18 cellular contexts compared by ENCODE assay signal in the genomic region with DNA sequence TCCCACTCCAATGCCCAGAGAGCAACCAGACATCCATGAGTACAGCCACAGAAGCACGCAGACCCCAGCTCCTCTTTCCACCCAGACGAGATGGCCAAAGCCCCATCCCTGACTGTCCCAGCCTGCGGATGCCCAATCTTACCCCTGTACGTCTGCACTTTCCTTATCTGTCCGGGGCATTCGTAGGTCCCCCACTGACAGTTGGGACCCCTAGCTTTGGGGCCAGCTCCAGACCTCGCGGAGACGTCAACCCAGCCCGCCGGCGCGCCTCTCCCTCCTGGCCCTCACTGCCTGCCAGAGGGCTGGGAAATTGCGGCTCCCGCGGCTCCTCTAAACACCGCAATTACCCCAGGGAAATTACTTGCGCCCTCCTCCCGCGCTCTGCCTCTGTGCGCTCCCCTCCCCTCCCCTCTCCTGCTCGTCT. TPM values are rescaled to one million over a fixed set of nuclear protein-coding genes. Genes with fewer than 3 reads are reported as not detected.
A peak's percentile ranks its signal among the peaks of the same experiment; 100 is the strongest.
DNase-seq lines count a peak whose midpoint lies in the region; ATAC-seq and TF ChIP-seq lines count a peak whose summit lies in the region.
"Had no signal": no experiment of that assay in that cellular context is flagged by ENCODE, and none has a peak within 500 bp of the region (broad histone marks: within the 10 kb centered on the region; RNA-seq: fewer than 3 reads in every experiment).

No MANE protein-coding gene starts in this region.

- DNase-seq in 8988T: peak; percentile 18
- no peak for DNase-seq in CD14-positive monocyte (ENCODE audit: low spot score)
- no peak for DNase-seq in naive B cell
- DNase-seq in epidermal melanocyte (ENCODE audit: insufficient read length, low spot score): no peak
- DNase-seq in HK-2 (ENCODE audit: unreplicated experiment): no peak
- DNase-seq: activated CD4-positive, alpha-beta T cell treated with anti-CD3 and anti-CD28 coated beads, Interleukin-2, amount 50 U/mL, for 1 hour; activated effector memory CD4-positive, alpha-beta T cell treated with Interleukin-2 at 50 U/mL for 16 hours; kidney glomerular epithelial cell; PC-9; stimulated activated CD4-positive, alpha-beta T cell treated with anti-CD3 and anti-CD28 coated beads, Interleukin-4, amount 100 ng/mL, for 1 hour had no signal

- H3K9me3 Mint-ChIP-seq in CD14-positive monocyte (peaks cover 0 to 5% (median 3%) of the 10 kb centered on the region in 7 donors), naive B cell (no peaks in the 10 kb centered on the region)
- H3K9me3 Mint-ChIP-seq in activated T-helper 17 cell treated with anti-CD3 and anti-CD28 coated beads, Interleukin-2, amount 50 U/mL, for 72 hours: no peaks in the 10 kb centered on the region

- ATAC-seq in activated T-helper 17 cell treated with anti-CD3 and anti-CD28 coated beads, Interleukin-2, amount 50 U/mL, for 72 hours (replicated peaks): no peak
- no peak for ATAC-seq in naive B cell (ENCODE audit: low read depth in 2 of 2)
- ATAC-seq in SK-N-SH treated with all-trans-retinoic acid at 6 μM for 48 hours: no peak
- ATAC-seq: gastroesophageal sphincter had no signal

- H3K4me3 Mint-ChIP-seq in CD14-positive monocyte (peak overlapping the region; percentile 48 to 77), naive B cell (peak overlapping the region in 6 of 8 donors; percentile 33 to 77 (median 44))
- H3K4me3 Mint-ChIP-seq in activated T-helper 17 cell treated with anti-CD3 and anti-CD28 coated beads, Interleukin-2, amount 50 U/mL, for 72 hours: peak overlapping the region; percentile 43

- TF ChIP-seq CTCF in CD14-positive monocyte (IDR thresholded peaks at IDR 0.05): no peak

- intact Hi-C loops in CD14-positive monocyte (cut with micrococcal nuclease): no loop called here

- H3K27ac Mint-ChIP-seq in CD14-positive monocyte (no peak overlapping the region), naive B cell (peak overlapping the region in 1 of 6 donors; percentile 59)
- no peak overlapping the region for H3K27ac Mint-ChIP-seq in activated T-helper 17 cell treated with anti-CD3 and anti-CD28 coated beads, Interleukin-2, amount 50 U/mL, for 72 hours

- H3K4me1 Mint-ChIP-seq in CD14-positive monocyte (no peaks in the 10 kb centered on the region), naive B cell (peaks cover 5 to 13% (median 10%) of the 10 kb centered on the region in 3 donors)
- peaks cover 4% of the 10 kb centered on the region for H3K4me1 Mint-ChIP-seq in activated T-helper 17 cell treated with anti-CD3 and anti-CD28 coated beads, Interleukin-2, amount 50 U/mL, for 72 hours

- H3K27me3 Mint-ChIP-seq in CD14-positive monocyte (ENCODE audit: low read depth in 3 of 3) (peaks cover 41 to 62% (median 47%) of the 10 kb centered on the region in 3 donors), naive B cell (peaks cover 24 to 74% (median 40%) of the 10 kb centered on the region in 3 donors)
- peaks cover 35% of the 10 kb centered on the region for H3K27me3 Mint-ChIP-seq in activated T-helper 17 cell treated with anti-CD3 and anti-CD28 coated beads, Interleukin-2, amount 50 U/mL, for 72 hours

- no peaks in the 10 kb centered on the region for H3K36me3 Mint-ChIP-seq in CD14-positive monocyte
- no peaks in the 10 kb centered on the region for H3K36me3 Mint-ChIP-seq in activated T-helper 17 cell treated with anti-CD3 and anti-CD28 coated beads, Interleukin-2, amount 50 U/mL, for 72 hours (ENCODE audit: low read depth)
- no peaks in the 10 kb centered on the region for H3K36me3 Mint-ChIP-seq in naive B cell

TF ChIP-seq in SK-N-SH treated with all-trans-retinoic acid at 6 μM for 48 hours, 23 proteins besides CTCF, POLR2A, EP300 and RAD21:
- TF ChIP-seq ZNF8 (CRISPR knock-in tag; IDR thresholded peaks at IDR 0.05): no peak
- TF ChIP-seq, protein P1, sequence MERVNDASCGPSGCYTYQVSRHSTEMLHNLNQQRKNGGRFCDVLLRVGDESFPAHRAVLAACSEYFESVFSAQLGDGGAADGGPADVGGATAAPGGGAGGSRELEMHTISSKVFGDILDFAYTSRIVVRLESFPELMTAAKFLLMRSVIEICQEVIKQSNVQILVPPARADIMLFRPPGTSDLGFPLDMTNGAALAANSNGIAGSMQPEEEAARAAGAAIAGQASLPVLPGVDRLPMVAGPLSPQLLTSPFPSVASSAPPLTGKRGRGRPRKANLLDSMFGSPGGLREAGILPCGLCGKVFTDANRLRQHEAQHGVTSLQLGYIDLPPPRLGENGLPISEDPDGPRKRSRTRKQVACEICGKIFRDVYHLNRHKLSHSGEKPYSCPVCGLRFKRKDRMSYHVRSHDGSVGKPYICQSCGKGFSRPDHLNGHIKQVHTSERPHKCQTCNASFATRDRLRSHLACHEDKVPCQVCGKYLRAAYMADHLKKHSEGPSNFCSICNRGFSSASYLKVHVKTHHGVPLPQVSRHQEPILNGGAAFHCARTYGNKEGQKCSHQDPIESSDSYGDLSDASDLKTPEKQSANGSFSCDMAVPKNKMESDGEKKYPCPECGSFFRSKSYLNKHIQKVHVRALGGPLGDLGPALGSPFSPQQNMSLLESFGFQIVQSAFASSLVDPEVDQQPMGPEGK (CRISPR knock-in tag; IDR thresholded peaks at IDR 0.05; ENCODE audit: borderline replicate concordance): no peak
- TF ChIP-seq, protein P2, sequence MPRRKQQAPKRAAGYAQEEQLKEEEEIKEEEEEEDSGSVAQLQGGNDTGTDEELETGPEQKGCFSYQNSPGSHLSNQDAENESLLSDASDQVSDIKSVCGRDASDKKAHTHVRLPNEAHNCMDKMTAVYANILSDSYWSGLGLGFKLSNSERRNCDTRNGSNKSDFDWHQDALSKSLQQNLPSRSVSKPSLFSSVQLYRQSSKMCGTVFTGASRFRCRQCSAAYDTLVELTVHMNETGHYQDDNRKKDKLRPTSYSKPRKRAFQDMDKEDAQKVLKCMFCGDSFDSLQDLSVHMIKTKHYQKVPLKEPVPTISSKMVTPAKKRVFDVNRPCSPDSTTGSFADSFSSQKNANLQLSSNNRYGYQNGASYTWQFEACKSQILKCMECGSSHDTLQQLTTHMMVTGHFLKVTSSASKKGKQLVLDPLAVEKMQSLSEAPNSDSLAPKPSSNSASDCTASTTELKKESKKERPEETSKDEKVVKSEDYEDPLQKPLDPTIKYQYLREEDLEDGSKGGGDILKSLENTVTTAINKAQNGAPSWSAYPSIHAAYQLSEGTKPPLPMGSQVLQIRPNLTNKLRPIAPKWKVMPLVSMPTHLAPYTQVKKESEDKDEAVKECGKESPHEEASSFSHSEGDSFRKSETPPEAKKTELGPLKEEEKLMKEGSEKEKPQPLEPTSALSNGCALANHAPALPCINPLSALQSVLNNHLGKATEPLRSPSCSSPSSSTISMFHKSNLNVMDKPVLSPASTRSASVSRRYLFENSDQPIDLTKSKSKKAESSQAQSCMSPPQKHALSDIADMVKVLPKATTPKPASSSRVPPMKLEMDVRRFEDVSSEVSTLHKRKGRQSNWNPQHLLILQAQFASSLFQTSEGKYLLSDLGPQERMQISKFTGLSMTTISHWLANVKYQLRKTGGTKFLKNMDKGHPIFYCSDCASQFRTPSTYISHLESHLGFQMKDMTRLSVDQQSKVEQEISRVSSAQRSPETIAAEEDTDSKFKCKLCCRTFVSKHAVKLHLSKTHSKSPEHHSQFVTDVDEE (CRISPR knock-in tag; IDR thresholded peaks at IDR 0.05): no peak
TF ChIP-seq in SK-N-SH treated with all-trans-retinoic acid at 6 μM for 48 hours: peak in this region for 0.

RNA-seq across cellular contexts. Expression of a gene that starts 2.3 kb away (rescaled TPM):
- polyA plus RNA-seq in CD14-positive monocyte (not detected), naive B cell (ENCODE audit: low read depth in 6 of 6) (not detected)
- not detected for total RNA-seq in activated T-helper 17 cell treated with anti-CD3 and anti-CD28 coated beads, Interleukin-2, amount 50 U/mL, for 72 hours
- total RNA-seq: endothelial cell of umbilical vein, HT-29, PC-9, right atrium auricular region had no signal
- polyA plus RNA-seq: endothelial cell of umbilical vein had no signal

RNA-seq across cellular contexts. Expression of a gene that starts 29.4 kb away (rescaled TPM):
- polyA plus RNA-seq in CD14-positive monocyte (not detected), naive B cell (ENCODE audit: low read depth in 6 of 6) (not detected)
- not detected for total RNA-seq in activated T-helper 17 cell treated with anti-CD3 and anti-CD28 coated beads, Interleukin-2, amount 50 U/mL, for 72 hours
- total RNA-seq: endothelial cell of umbilical vein, G401, gastroesophageal sphincter, HT-29, PC-9, right atrium auricular region, urinary bladder had no signal
- polyA plus RNA-seq: endothelial cell of umbilical vein, urinary bladder had no signal

RNA-seq across cellular contexts. Expression of a gene that starts 34.8 kb away (rescaled TPM):
- not detected for polyA plus RNA-seq in CD14-positive monocyte
- total RNA-seq in activated T-helper 17 cell treated with anti-CD3 and anti-CD28 coated beads, Interleukin-2, amount 50 U/mL, for 72 hours: not detected
- not detected for polyA plus RNA-seq in naive B cell (ENCODE audit: low read depth in 6 of 6)
- total RNA-seq: endothelial cell of umbilical vein, G401, gastroesophageal sphincter, HT-29, PC-9, urinary bladder had no signal
- polyA plus RNA-seq: endothelial cell of umbilical vein, urinary bladder had no signal

RNA-seq across cellular contexts. Expression of a gene that starts 40.6 kb away (rescaled TPM):
- polyA plus RNA-seq in CD14-positive monocyte: not detected
- not detected for total RNA-seq in activated T-helper 17 cell treated with anti-CD3 and anti-CD28 coated beads, Interleukin-2, amount 50 U/mL, for 72 hours
- polyA plus RNA-seq in naive B cell (ENCODE audit: low read depth in 6 of 6): not detected
- total RNA-seq: endothelial cell of umbilical vein, G401, gastroesophageal sphincter, HT-29, PC-9 had no signal
- polyA plus RNA-seq: endothelial cell of umbilical vein, urinary bladder had no signal

RNA-seq across cellular contexts. Expression of a gene that starts 54.1 kb away (rescaled TPM):
- not detected for polyA plus RNA-seq in CD14-positive monocyte
- total RNA-seq in activated T-helper 17 cell treated with anti-CD3 and anti-CD28 coated beads, Interleukin-2, amount 50 U/mL, for 72 hours: not detected
- polyA plus RNA-seq in naive B cell (ENCODE audit: low read depth in 6 of 6): not detected
- total RNA-seq: endothelial cell of umbilical vein, G401, gastroesophageal sphincter, HT-29, PC-9, right atrium auricular region had no signal
- polyA plus RNA-seq: endothelial cell of umbilical vein, urinary bladder had no signal
